ENCODE assay signal across 12 cellular contexts in the genomic region with DNA sequence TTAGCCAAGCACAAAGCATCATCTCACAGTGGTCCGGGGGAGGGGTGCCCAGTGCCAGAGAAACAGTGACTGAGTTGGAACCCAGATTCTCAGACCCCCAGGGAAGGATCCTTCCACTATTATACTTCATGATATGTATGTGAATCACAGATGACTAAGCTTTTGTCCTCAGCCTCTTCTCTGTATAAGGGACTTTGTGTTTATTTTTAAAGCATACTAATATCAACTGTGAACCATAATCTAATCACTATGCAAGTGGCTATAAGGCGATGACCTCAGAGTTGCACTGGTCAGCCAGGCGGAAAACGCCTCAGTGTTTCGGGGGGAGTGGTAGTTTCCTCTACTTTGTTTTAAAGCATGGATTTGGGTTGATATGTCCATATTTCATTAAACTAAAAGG.
DNase-seq lines count a peak whose midpoint lies in the region; FAIRE-seq and TF ChIP-seq lines count a peak whose summit lies in the region.
"Had no signal": no experiment of that assay in that cellular context is flagged by ENCODE, and none has a peak within 500 bp of the region (broad histone marks: within the 10 kb centered on the region; RNA-seq: fewer than 3 reads in every experiment).

No MANE protein-coding gene starts in this region.

- in situ Hi-C loops in Caki2 (cut with HindIII; ENCODE audit: low pct_unique_long_range_greater_than_20kb, low sequenced_read_pairs): no loop called here

- peak; percentile 85 for FAIRE-seq in RCC 7860 (lab: Jason Lieb, UNC)

- H3K4me1 Mint-ChIP-seq in neural crest cell (peaks cover 65% of the 10 kb centered on the region), immature natural killer cell (peaks cover 14 to 20% of the 10 kb centered on the region in 2 donors)

- peak overlapping the region; percentile 61 for H3K4me3 Mint-ChIP-seq in neural crest cell
- H3K4me3 Mint-ChIP-seq in immature natural killer cell: no peak overlapping the region

- DNase-seq in Caki2 (ENCODE audit: low read depth) (peak; percentile 77), RCC 7860 (ENCODE audit: low spot score) (peak; percentile 89), epithelial cell of prostate (ENCODE audit: low read depth, low spot score) (no peak), neural crest cell (ENCODE audit: low read depth, low spot score) (no peak), superior temporal gyrus (ENCODE audit: extremely low spot score) (no peak), immature natural killer cell (no peak), NCI-H1930 (lab: John Stamatoyannopoulos, UW) (no peak), NCI-H1048 (lab: John Stamatoyannopoulos, UW) (no peak)
- DNase-seq: Calu3, esophagus squamous epithelium, NCI-H1417 treated with DMSO at 0.1 percent for 48 hours, transverse colon had no signal

- no peaks in the 10 kb centered on the region for H3K27me3 Mint-ChIP-seq in neural crest cell (ENCODE audit: low read depth)
- H3K27me3 Mint-ChIP-seq in immature natural killer cell (ENCODE audit: low read depth in 3 of 3): no peaks in the 10 kb centered on the region

- H3K9me3 Mint-ChIP-seq in neural crest cell: no peaks in the 10 kb centered on the region
- peaks cover 0 to 4% (median 0%) of the 10 kb centered on the region in 6 donors for H3K9me3 Mint-ChIP-seq in immature natural killer cell

- peak overlapping the region; percentile 98 for H3K27ac Mint-ChIP-seq in neural crest cell (ENCODE audit: unreplicated experiment)
- H3K27ac Mint-ChIP-seq in immature natural killer cell: no peak overlapping the region

- TF ChIP-seq CTCF in neural crest cell (conservative IDR thresholded peaks at IDR 0.05): no peak

- peak overlapping the region; percentile 29 for H3K27ac ChIP-seq in epithelial cell of prostate
- H3K27ac ChIP-seq: esophagus squamous epithelium, transverse colon had no signal

- no peaks in the 10 kb centered on the region for H3K36me3 Mint-ChIP-seq in neural crest cell (ENCODE audit: low read depth)
- peaks cover 0 to 7% (median 2%) of the 10 kb centered on the region in 3 donors for H3K36me3 Mint-ChIP-seq in immature natural killer cell

Comparison
In these comparisons a context has a peak if more than half of its experiments do, and no peak if none do; other contexts are left out.
1. DNase-seq: peak in Caki2 (single experiment) and RCC 7860 (single experiment); none in epithelial cell of prostate (single experiment), neural crest cell (single experiment), superior temporal gyrus (single experiment), immature natural killer cell (0 of 3), NCI-H1930 (0 of 2) and NCI-H1048 (single experiment).